7 cellular contexts compared by ENCODE assay signal in the genomic region with DNA sequence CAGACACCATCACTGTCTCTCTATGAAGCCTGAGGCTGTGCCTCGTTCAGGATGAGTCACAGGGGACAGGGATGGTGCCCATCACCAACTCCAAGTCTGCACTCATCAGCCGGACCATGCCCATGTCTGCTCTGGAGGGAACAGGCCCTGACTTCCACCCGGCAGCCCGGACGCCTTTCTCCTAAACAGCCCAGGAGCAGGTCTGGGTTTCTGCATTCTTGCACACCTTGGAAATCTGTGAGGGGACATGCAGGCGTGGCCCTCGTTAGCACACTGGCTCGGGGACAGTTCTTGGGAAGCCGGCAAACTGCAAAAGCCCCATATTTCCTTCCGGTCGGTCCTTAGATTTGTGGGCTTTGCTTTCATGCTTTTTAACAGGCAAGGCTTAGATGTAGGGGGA.
"Had no signal": no experiment of that assay in that cellular context is flagged by ENCODE, and none has a peak within 500 bp of the region (broad histone marks: within the 10 kb centered on the region; RNA-seq: fewer than 3 reads in every experiment).

No MANE protein-coding gene starts in this region.

- H3K27ac ChIP-seq: HL-60 had no signal

- ATAC-seq: GM23338, HepG2 had no signal

- H3K4me1 Mint-ChIP-seq: IgD-negative memory B cell had no signal

- H3K36me3 Mint-ChIP-seq: IgD-negative memory B cell had no signal

- H3K9me3 Mint-ChIP-seq: GM23338, H9, IgD-negative memory B cell had no signal

- DNase-seq: H9, HCEC 1CT, KBM-7 had no signal

- H3K27ac Mint-ChIP-seq: GM23338, IgD-negative memory B cell had no signal

- H3K4me2 ChIP-seq: GM23338 had no signal

- H2AFZ ChIP-seq: GM23338 had no signal

- H3K4me3 Mint-ChIP-seq: GM23338, H9, IgD-negative memory B cell had no signal

- H3K4me3 ChIP-seq: GM23338 had no signal
